In genomic region chr9:128420060-128420650, GRCh38 we compare ENCODE assay signal across 8 cellular contexts.
DNase-seq lines count a peak whose midpoint lies in the region; ATAC-seq and TF ChIP-seq lines count a peak whose summit lies in the region.

No MANE protein-coding gene starts in this region.

- DNase-seq in ELF-1 (ENCODE audit: low read depth, low spot score) (peak; percentile 68), T1000 (lab: John Stamatoyannopoulos, UW) (peak; percentile 53), astrocyte of the hippocampus (ENCODE audit: low read depth, low spot score) (peak; percentile 91), skeletal muscle cell (ENCODE audit: low read depth) (no peak), GOT3 (lab: John Stamatoyannopoulos, UW) (no peak)

- TF ChIP-seq CTCF in LNCAP (IDR thresholded peaks at IDR 0.05), result peak; percentile 97

- H3K4me3 ChIP-seq in iPS-11a (ENCODE audit: low read depth, low read length) (peak overlapping the region; percentile 53), skeletal muscle cell (ENCODE audit: low read depth, low read length) (peak overlapping the region; percentile 89)

- ATAC-seq in GM21825 (IDR thresholded peaks at IDR 0.05; ENCODE audit: unreplicated experiment), result peak; percentile 70

Comparison
In these comparisons a context has a peak if more than half of its experiments do, and no peak if none do; other contexts are left out.
1. DNase-seq: peak in ELF-1 (single experiment), T1000 (single experiment) and astrocyte of the hippocampus (single experiment); none in skeletal muscle cell (single experiment) and GOT3 (single experiment).